Comparison of ENCODE assay signal across 10 cellular contexts in the genomic region with DNA sequence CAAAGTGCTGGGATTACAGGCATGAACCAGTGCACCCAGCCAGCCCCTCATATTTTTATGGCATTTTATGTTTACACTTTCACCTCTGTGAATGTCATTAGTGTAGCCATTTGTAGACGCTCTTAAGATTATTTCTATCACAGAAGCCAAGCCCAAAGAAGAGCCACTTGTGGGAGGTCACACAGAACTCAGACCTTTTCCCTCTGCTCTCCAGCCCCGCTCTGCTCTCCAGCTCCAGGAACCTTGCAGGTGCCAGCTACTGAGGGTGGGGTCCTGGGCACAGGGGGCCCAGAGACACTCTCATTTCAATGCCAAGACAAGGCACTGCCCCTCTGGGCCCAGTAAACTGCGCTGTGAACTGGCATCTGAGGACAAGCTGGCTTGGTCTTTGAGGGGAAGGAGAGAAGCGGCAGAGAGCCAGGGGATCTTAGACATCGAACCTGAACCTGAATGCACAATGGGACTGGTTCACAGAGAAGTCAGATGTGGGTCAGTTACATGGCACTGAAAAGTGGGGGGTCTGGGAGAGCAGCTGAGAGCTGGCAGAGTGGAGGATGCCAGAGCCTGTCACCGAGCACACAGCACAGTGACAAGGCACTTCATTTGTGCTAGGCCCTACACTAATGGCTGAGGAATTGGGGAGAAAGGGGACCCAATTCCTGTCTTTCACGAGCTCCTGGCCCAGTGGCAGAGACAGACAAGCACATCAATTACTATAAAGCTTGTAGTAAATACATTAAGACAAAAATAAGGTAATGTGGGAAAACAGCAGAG. TPM values are rescaled to one million over a fixed set of nuclear protein-coding genes. Genes with fewer than 3 reads are reported as not detected.
A peak's percentile ranks its signal among the peaks of the same experiment; 100 is the strongest.
DNase-seq lines count a peak whose midpoint lies in the region; ATAC-seq and TF ChIP-seq lines count a peak whose summit lies in the region.
"Had no signal": no experiment of that assay in that cellular context is flagged by ENCODE, and none has a peak within 500 bp of the region (broad histone marks: within the 10 kb centered on the region; RNA-seq: fewer than 3 reads in every experiment).

No MANE protein-coding gene starts in this region.

- H3K9ac ChIP-seq in OCI-LY3 (ENCODE audit: low read length) (peak overlapping the region; percentile 45), endodermal cell (ENCODE audit: extremely low read depth, low read length, poor library complexity, severe bottlenecking) (no peak overlapping the region)

- H2AFZ ChIP-seq in OCI-LY3 (ENCODE audit: low read depth, low read length): peak overlapping the region; percentile 17; the same call in 1 of the 2 replicates

- H3K4me1 Mint-ChIP-seq in CD8-positive, alpha-beta T cell (ENCODE audit: low read depth): peaks cover 93% of the 10 kb centered on the region
- peaks cover 6% of the 10 kb centered on the region for H3K4me1 Mint-ChIP-seq in endodermal cell

- peak overlapping the region; percentile 82 for H3K4me3 Mint-ChIP-seq in CD8-positive, alpha-beta T cell
- no peak overlapping the region for H3K4me3 Mint-ChIP-seq in endodermal cell

- H3K79me2 ChIP-seq in OCI-LY3 (ENCODE audit: low read length): no peaks in the 10 kb centered on the region

- H3K9me3 ChIP-seq in CD8-positive, alpha-beta T cell (ENCODE audit: low read length): no peaks in the 10 kb centered on the region
- H3K9me3 ChIP-seq in OCI-LY3 (ENCODE audit: insufficient read depth, low read length) (no peaks in the 10 kb centered on the region), endodermal cell (ENCODE audit: control insufficient read depth, low read length) (no peaks in the 10 kb centered on the region)

- peaks cover 58% of the 10 kb centered on the region for H3K36me3 ChIP-seq in CD8-positive, alpha-beta T cell (ENCODE audit: insufficient read depth, low read length)
- H3K36me3 ChIP-seq in OCI-LY3 (replicated peaks; ENCODE audit: low read depth, low read length) (no peaks in the 10 kb centered on the region), endodermal cell (ENCODE audit: control insufficient read depth, insufficient read depth, low read length) (peaks cover 96% of the 10 kb centered on the region)

- peaks cover 86% of the 10 kb centered on the region for H3K4me1 ChIP-seq in CD8-positive, alpha-beta T cell (ENCODE audit: insufficient read depth, low read length)
- H3K4me1 ChIP-seq in OCI-LY3 (ENCODE audit: low read length) (peaks cover 25% of the 10 kb centered on the region), endodermal cell (ENCODE audit: control insufficient read depth, insufficient read depth, low read length) (peaks cover 4% of the 10 kb centered on the region)

- ATAC-seq in CD8-positive, alpha-beta T cell: no peak
- ATAC-seq in HG03135 (IDR thresholded peaks at IDR 0.05; ENCODE audit: unreplicated experiment): no peak

- H4K20me1 ChIP-seq in OCI-LY3 (ENCODE audit: insufficient read depth, low read length): no peaks in the 10 kb centered on the region

- H3K9me3 Mint-ChIP-seq in CD8-positive, alpha-beta T cell: no peaks in the 10 kb centered on the region
- H3K9me3 Mint-ChIP-seq in endodermal cell: no peaks in the 10 kb centered on the region

- DNase-seq in CD8-positive, alpha-beta T cell: no peak
- DNase-seq in endodermal cell: no peak
- peak; percentile 42 for DNase-seq in pons (ENCODE audit: low spot score)
- no peak for DNase-seq in posterior vena cava (ENCODE audit: low spot score)
- DNase-seq in HuH-7 (ENCODE audit: low spot score): no peak
- DNase-seq in NCI-H2227 treated with DMSO at 0.1 percent for 48 hours (lab: John Stamatoyannopoulos, UW): no peak
- DNase-seq: DMS53 had no signal

- no peaks in the 10 kb centered on the region for H3K27me3 ChIP-seq in CD8-positive, alpha-beta T cell (ENCODE audit: insufficient read depth, low read length)
- peaks cover 6% of the 10 kb centered on the region; the same call in 1 of the 2 replicates for H3K27me3 ChIP-seq in OCI-LY3 (ENCODE audit: low read depth, low read length)
- H3K27me3 ChIP-seq in endodermal cell (ENCODE audit: control insufficient read depth, insufficient read depth, low read length, poor library complexity, severe bottlenecking): no peaks in the 10 kb centered on the region
- H3K27me3 ChIP-seq: brain microvascular endothelial cell had no signal

- H3K27ac ChIP-seq in CD8-positive, alpha-beta T cell (ENCODE audit: low read depth, low read length): peak overlapping the region; percentile 26
- H3K27ac ChIP-seq in OCI-LY3 (ENCODE audit: low read length) (no peak overlapping the region), endodermal cell (ENCODE audit: low read depth, low read length) (no peak overlapping the region)
- H3K27ac ChIP-seq: brain microvascular endothelial cell had no signal

- H3K36me3 Mint-ChIP-seq in CD8-positive, alpha-beta T cell: peaks cover 87% of the 10 kb centered on the region
- peaks cover 57% of the 10 kb centered on the region for H3K36me3 Mint-ChIP-seq in endodermal cell (ENCODE audit: low read depth)

- CTCF ChIA-PET in CD8-positive, alpha-beta T cell (lab: Charles Lee): interaction anchor here (0.7 to 50.0 kb wide), 7 partner anchors 12 to 111 kb away, joined by 3 to 1723 read pairs (median 10); a partner anchor contains a TSS

- TF ChIP-seq CTCF in CD8-positive, alpha-beta T cell (IDR thresholded peaks at IDR 0.05): no peak
- TF ChIP-seq CTCF in OCI-LY3 (IDR thresholded peaks at IDR 0.05; ENCODE audit: low read depth, low read length) (no peak), endodermal cell (conservative IDR thresholded peaks at IDR 0.05) (no peak)

- peak overlapping the region; percentile 67 for H3K4me2 ChIP-seq in OCI-LY3 (ENCODE audit: low read length)

- intact Hi-C loops in CD8-positive, alpha-beta T cell (cut with DNase I, micrococcal nuclease): loop anchor here in 1 of 2 experiments (2.0 kb wide), 1 partner anchor 16 kb away; a partner anchor contains a TSS
- intact Hi-C loops in posterior vena cava (cut with DNase I): loop anchor here in 1 of 2 donors (1.0 kb wide), 1 partner anchor 44 kb away; no protein-coding TSS in a partner anchor

- POLR2A ChIA-PET in CD8-positive, alpha-beta T cell (lab: Charles Lee): interaction anchor here (0.6 to 3.8 kb wide), 8 partner anchors 9 to 92 kb away, joined by 3 to 36 read pairs (median 10); a partner anchor contains a TSS

- 92 to 96% methylated on average over 4 to 7 of the region's 7 CpGs for WGBS in endodermal cell (ENCODE audit: insufficient coverage in 1 of 2, insufficient read length in 1 of 2), 2 experiments

- H3K27me3 Mint-ChIP-seq in CD8-positive, alpha-beta T cell (ENCODE audit: low read depth): no peaks in the 10 kb centered on the region
- no peaks in the 10 kb centered on the region for H3K27me3 Mint-ChIP-seq in endodermal cell (ENCODE audit: insufficient read depth)

- peak overlapping the region; percentile 95 for H3K27ac Mint-ChIP-seq in CD8-positive, alpha-beta T cell
- H3K27ac Mint-ChIP-seq in endodermal cell: peak overlapping the region; percentile 33

- H3K4me3 ChIP-seq in CD8-positive, alpha-beta T cell (ENCODE audit: low read depth, low read length): peak overlapping the region; percentile 43
- H3K4me3 ChIP-seq in OCI-LY3 (ENCODE audit: low read length) (peak overlapping the region; percentile 53), endodermal cell (ENCODE audit: low read length) (no peak overlapping the region)

RNA-seq across cellular contexts. Expression of a gene that starts 16.7 kb away (rescaled TPM):
- 10 to 100 TPM; 83.5 to 89.4 TPM for total RNA-seq in CD8-positive, alpha-beta T cell
- 100 to 1,000 TPM; 204 to 235 TPM for total RNA-seq in endodermal cell
- polyA plus RNA-seq in endodermal cell (2013, experiment 1 of 2): 167 TPM
- 184 TPM for polyA plus RNA-seq in endodermal cell (2013, experiment 2 of 2)
- total RNA-seq in posterior vena cava: 100 to 1,000 TPM; 328 to 430 TPM
